10 cellular contexts compared by ENCODE assay signal in the genomic region with DNA sequence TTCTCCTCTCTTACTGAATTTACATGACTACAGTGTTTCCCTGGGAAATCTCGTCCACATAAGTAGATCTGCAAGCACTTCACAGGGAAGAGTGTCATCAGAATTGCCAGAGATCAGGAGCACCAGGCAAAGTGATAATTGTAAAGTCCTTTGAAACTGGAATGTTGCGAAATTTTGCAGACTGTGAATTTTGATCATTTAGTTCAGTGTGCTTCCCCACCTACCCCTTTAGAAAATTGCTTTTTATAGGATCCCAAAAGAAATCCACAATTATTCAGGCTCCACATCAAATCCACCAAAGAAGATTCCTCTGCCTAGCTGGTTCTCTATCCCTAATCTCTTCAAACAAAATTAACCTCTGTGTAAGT. TPM values are rescaled to one million over a fixed set of nuclear protein-coding genes. Genes with fewer than 3 reads are reported as not detected.
"Had no signal": no experiment of that assay in that cellular context is flagged by ENCODE, and none has a peak within 500 bp of the region (broad histone marks: within the 10 kb centered on the region; RNA-seq: fewer than 3 reads in every experiment).

No MANE protein-coding gene starts in this region.

- ATAC-seq: HCT116, HepG2, K562 had no signal

- H3K4me1 ChIP-seq: HAP-1 had no signal

- H3K4me3 Mint-ChIP-seq: HFFc6 had no signal

- H3K4me3 ChIP-seq: HAP-1, K562 had no signal

- FAIRE-seq: H54, HepG2, HTR-8/SVneo, K562 had no signal

- H3K9me3 ChIP-seq: HAP-1 had no signal

- H3K9me3 Mint-ChIP-seq: HFFc6 had no signal

- DNase-seq: GOT3, HFFc6, KG1 had no signal

- H3K27ac Mint-ChIP-seq: HFFc6 had no signal

- H3K36me3 ChIP-seq: HAP-1 had no signal

RNA-seq across cellular contexts. Expression of a gene that starts 10.2 kb away (rescaled TPM):
- total RNA-seq: HepG2, HFFc6, HT-29, K562 had no signal
- polyA plus RNA-seq: HepG2, K562 had no signal
